Comparison of ENCODE assay signal across 8 cellular contexts in genomic region chr7:7424151-7424873, GRCh38.
DNase-seq lines count a peak whose midpoint lies in the region; ATAC-seq, FAIRE-seq and TF ChIP-seq lines count a peak whose summit lies in the region.

No MANE protein-coding gene starts in this region.

- CTCF ChIA-PET in A673 (lab: Charles Lee): interaction anchor here (1.1 to 1.6 kb wide), 3 partner anchors 8 to 872 kb away, joined by 3 to 6 read pairs (median 5); no protein-coding TSS in a partner anchor

- H3K4me3 ChIP-seq in A673 (ENCODE audit: low read depth, low read length, poor library complexity, severe bottlenecking) (peak overlapping the region; percentile 33), kidney (ENCODE audit: low read length in 2 of 2) (peak overlapping the region; percentile 87 to 94)

- H3K9me3 ChIP-seq in A673 (ENCODE audit: low read depth, low read length, poor library complexity, severe bottlenecking) (no peaks in the 10 kb centered on the region), kidney (ENCODE audit: control insufficient read depth in 1 of 2, low read length in 2 of 2) (no peaks in the 10 kb centered on the region)

- no peaks in the 10 kb centered on the region for H3K4me1 ChIP-seq in A673 (ENCODE audit: insufficient read depth, low read length, poor library complexity, severe bottlenecking)
- H3K4me1 ChIP-seq in kidney (ENCODE audit: control insufficient read depth in 1 of 2, insufficient read depth in 1 of 2, low read depth in 1 of 2, low read length in 2 of 2): no peaks in the 10 kb centered on the region

- peak overlapping the region in 1 of 2 donors; percentile 43 for H3K9ac ChIP-seq in kidney (ENCODE audit: low read length in 2 of 2)

- H3K27me3 ChIP-seq in A673 (replicated peaks; ENCODE audit: insufficient read depth, low read depth, low read length, poor library complexity): peaks cover 3% of the 10 kb centered on the region

- TF ChIP-seq CTCF in A673 (conservative IDR thresholded peaks at IDR 0.05; ENCODE audit: low read depth, low read length) (peak; percentile 86), kidney (IDR thresholded peaks at IDR 0.05; ENCODE audit: borderline replicate concordance, extremely low read depth, insufficient read depth) (peak; percentile 76)

- ATAC-seq in GM18508 (IDR thresholded peaks at IDR 0.05; ENCODE audit: insufficient read depth, unreplicated experiment): peak; percentile 80
- ATAC-seq in HG03025 (IDR thresholded peaks at IDR 0.05; ENCODE audit: low FRiP score, unreplicated experiment): peak; percentile 67

- H3K27ac ChIP-seq in A673 (ENCODE audit: low read depth, low read length, poor library complexity, severe bottlenecking) (no peak overlapping the region), caudate nucleus (ENCODE audit: low read depth, low read length) (no peak overlapping the region), kidney (ENCODE audit: low read depth in 2 of 2, low read length in 2 of 2) (no peak overlapping the region)

- FAIRE-seq in kidney (lab: Jason Lieb, UNC): no peak

- DNase-seq in A673 (ENCODE audit: low spot score) (peak; percentile 76), NCI-H187 (lab: John Stamatoyannopoulos, UW) (peak; percentile 8 to 12), T1000 (lab: John Stamatoyannopoulos, UW) (peak; percentile 33), caudate nucleus (lab: John Stamatoyannopoulos, UW) (peak in 48 of 61 donors; percentile 1 to 66 (median 21)), kidney (no peak)
- peak; percentile 20 to 26 (median 25) for DNase-seq in stimulated activated CD4-positive, alpha-beta T cell treated with anti-CD3 and anti-CD28 coated beads, Interleukin-12 subunit alpha, Interleukin-12 subunit beta, amount 100 ng/mL, for 48 hours (ENCODE audit: low read depth in 2 of 3, low spot score in 1 of 3)

- H3K36me3 ChIP-seq in A673 (ENCODE audit: insufficient read depth, low read length, poor library complexity, severe bottlenecking) (no peaks in the 10 kb centered on the region), kidney (ENCODE audit: control insufficient read depth in 1 of 2, insufficient read depth in 2 of 2, low read length in 2 of 2) (no peaks in the 10 kb centered on the region)

- POLR2A ChIA-PET in A673 (lab: Charles Lee; ENCODE audit: low non-redundant PET): no interaction called here

- intact Hi-C loops in A673 (cut with micrococcal nuclease; ENCODE audit: unreplicated experiment): loop anchor here (2.0 to 10.0 kb wide), 5 partner anchors 116 to 873 kb away; no protein-coding TSS in a partner anchor
- intact Hi-C loops in kidney (cut with DNase I): no loop called here

- BruUV-seq in A673 (replicated peaks; lab: Mats Ljungman, UMichigan): no TSS peak
